ENCODE assay signal across 12 cellular contexts in the genomic region with DNA sequence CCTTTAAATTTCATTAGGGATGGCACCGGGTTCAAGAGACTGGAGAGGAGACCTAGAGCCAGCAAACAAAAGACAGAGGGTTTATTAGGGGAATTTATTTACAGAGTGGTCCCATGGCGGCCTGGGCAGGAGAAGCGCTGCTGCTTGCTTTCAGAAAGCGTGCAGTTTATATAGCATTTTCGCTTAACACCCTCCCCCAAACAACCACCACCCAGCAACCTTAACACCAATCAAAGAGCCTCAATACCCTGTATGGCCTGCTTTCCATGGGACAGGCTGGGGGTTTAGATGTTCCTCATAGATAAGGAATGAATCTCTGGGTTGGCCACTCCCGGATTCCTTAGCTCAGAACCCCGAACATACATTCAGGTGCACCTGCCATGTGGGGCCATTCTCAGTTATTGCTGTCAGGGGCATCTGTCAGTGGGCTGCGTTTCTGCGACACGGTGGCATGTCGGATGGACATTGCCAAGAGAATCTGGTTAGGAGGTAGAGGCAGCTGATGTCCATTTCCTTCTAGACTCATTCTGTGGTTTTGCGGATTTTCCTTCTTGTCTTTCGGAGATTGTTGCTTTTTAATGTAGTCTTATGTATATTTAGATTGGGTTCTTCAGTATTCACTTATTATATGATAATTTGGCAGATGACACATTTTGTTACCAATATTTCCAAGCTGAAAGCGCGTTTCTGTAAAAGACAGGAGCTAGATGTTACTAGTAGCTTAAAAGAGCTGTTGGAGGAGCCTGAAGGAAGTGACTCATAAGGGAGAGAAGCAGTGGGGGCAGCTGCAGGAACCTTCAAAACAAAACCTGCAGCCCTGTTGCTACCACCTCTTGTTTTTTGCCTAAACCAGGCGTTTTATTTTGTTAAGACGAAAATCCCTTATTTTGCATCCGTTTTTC. TPM values are rescaled to one million over a fixed set of nuclear protein-coding genes. Genes with fewer than 3 reads are reported as not detected.
DNase-seq lines count a peak whose midpoint lies in the region; TF ChIP-seq lines count a peak whose summit lies in the region.
"Had no signal": no experiment of that assay in that cellular context is flagged by ENCODE, and none has a peak within 500 bp of the region (broad histone marks: within the 10 kb centered on the region; RNA-seq: fewer than 3 reads in every experiment).

No MANE protein-coding gene starts in this region.

- peaks cover 3% of the 10 kb centered on the region for H4K20me1 ChIP-seq in mammary epithelial cell (ENCODE audit: insufficient read depth, low read length)

- H3K36me3 Mint-ChIP-seq in osteocyte (ENCODE audit: unreplicated experiment), result no peaks in the 10 kb centered on the region

- no peaks in the 10 kb centered on the region for H3K36me3 ChIP-seq in mammary epithelial cell (ENCODE audit: insufficient read depth, low read length)

- H3K4me3 Mint-ChIP-seq in osteocyte (ENCODE audit: unreplicated experiment), result peak overlapping the region; percentile 42
- H3K4me3 Mint-ChIP-seq: B cell had no signal

- H2AFZ ChIP-seq in mammary epithelial cell (ENCODE audit: low read depth, low read length), result no peak overlapping the region

- CTCF ChIA-PET in mammary epithelial cell (lab: Charles Lee; ENCODE audit: low non-redundant PET), result no interaction called here

- H3K9me3 Mint-ChIP-seq in osteocyte (ENCODE audit: unreplicated experiment), result no peaks in the 10 kb centered on the region

- H3K27me3 Mint-ChIP-seq in osteocyte (ENCODE audit: unreplicated experiment), result no peaks in the 10 kb centered on the region

- no TSS peak for BruUV-seq in mammary epithelial cell (replicated peaks; lab: Mats Ljungman, UMichigan)

- H3K4me3 ChIP-seq in mammary epithelial cell (replicated peaks in 1 of 3; ENCODE audit: insufficient read depth in 1 of 3, low read depth in 2 of 3, low read length in 3 of 3), result no peak overlapping the region

- peak overlapping the region; percentile 32 for H3K27ac Mint-ChIP-seq in osteocyte (ENCODE audit: unreplicated experiment)
- H3K27ac Mint-ChIP-seq: B cell had no signal

- TF ChIP-seq CTCF in mammary epithelial cell (conservative IDR thresholded peaks at IDR 0.05 in 1 of 2, IDR thresholded peaks at IDR 0.05 in 1 of 2; ENCODE audit: extremely low read depth in 1 of 2, insufficient read depth in 1 of 2, low read depth in 1 of 2, low read length in 2 of 2), result no peak
- no peak for TF ChIP-seq CTCF in osteocyte (IDR thresholded peaks at IDR 0.05)

- H3K9me3 ChIP-seq in mammary epithelial cell (replicated peaks; ENCODE audit: insufficient read depth, low read length), result no peaks in the 10 kb centered on the region

- DNase-seq in NOMO-1 (lab: John Stamatoyannopoulos, UW; ENCODE audit: unreplicated experiment in 2 of 2) (peak; percentile 0 to 21), NOMO-1 treated with dmso at 0.1 percent for 144 hours (lab: John Stamatoyannopoulos, UW; ENCODE audit: unreplicated experiment) (no peak), NCI-H226 (peak; percentile 58), mammary epithelial cell (peak; percentile 37), osteocyte (ENCODE audit: extremely low spot score, unreplicated experiment) (no peak), COLO668 (lab: John Stamatoyannopoulos, UW; ENCODE audit: unreplicated experiment) (no peak)
- DNase-seq in activated CD8-positive, alpha-beta memory T cell treated with anti-CD3 and anti-CD28 coated beads for 24 hours, result no peak
- no peak for DNase-seq in activated CD4-positive, CD25-positive, alpha-beta regulatory T cell treated with anti-CD3 and anti-CD28 coated beads, Interleukin-2, amount 50 U/mL, for 72 hours
- DNase-seq: effector CD4-positive, alpha-beta T cell; right cardiac atrium had no signal

- no peak overlapping the region for H3K27ac ChIP-seq in mammary epithelial cell (ENCODE audit: insufficient read depth, low read depth, low read length)
- H3K27ac ChIP-seq: SK-N-MC had no signal

- H3K9ac ChIP-seq in mammary epithelial cell (ENCODE audit: insufficient read depth, low read length), result no peak overlapping the region

- peak overlapping the region; percentile 40 for H3K4me2 ChIP-seq in mammary epithelial cell (ENCODE audit: insufficient read depth, low read depth, low read length)

- dilution Hi-C loops in mammary epithelial cell (cut with HindIII; ENCODE audit: low sequenced_read_pairs), result no loop called here

- intact Hi-C loops in mammary epithelial cell (cut with micrococcal nuclease), result no loop called here

- H3K79me2 ChIP-seq in mammary epithelial cell (ENCODE audit: insufficient read depth, low read length), result peaks cover 97% of the 10 kb centered on the region

- WGBS in mammary epithelial cell (ENCODE audit: low coverage, missing lambda C conversion rate), result 82% methylated on average over 18 of the region's 18 CpGs

- in situ Hi-C loops in mammary epithelial cell (cut with MboI; ENCODE audit: low sequenced_read_pairs in 2 of 2), result no loop called here

- no peaks in the 10 kb centered on the region for H3K27me3 ChIP-seq in mammary epithelial cell (ENCODE audit: insufficient read depth, low read length)

- H3K4me1 Mint-ChIP-seq in osteocyte (ENCODE audit: unreplicated experiment), result peaks cover 53% of the 10 kb centered on the region
- H3K4me1 Mint-ChIP-seq: B cell had no signal

- peaks cover 22% of the 10 kb centered on the region for H3K4me1 ChIP-seq in mammary epithelial cell (ENCODE audit: insufficient read depth, low read length)

RNA-seq across cellular contexts. Expression of a gene that starts 7.2 kb away (rescaled TPM):
- total RNA-seq in mammary epithelial cell (10 to 100 TPM; 11.2 to 28.9 TPM), osteocyte (40.5 and 43.8 TPM in 2 replicates)
- 21.7 TPM for polyA plus RNA-seq in mammary epithelial cell
- polyA minus RNA-seq in mammary epithelial cell, result 58.1 TPM
- total RNA-seq: B cell had no signal

Comparison
In these comparisons a context has a peak if more than half of its experiments do, and no peak if none do; other contexts are left out.
1. DNase-seq: peak in NOMO-1 (2 of 2), NCI-H226 (single experiment) and mammary epithelial cell (single experiment); none in NOMO-1 treated with dmso at 0.1 percent for 144 hours (single experiment), osteocyte (single experiment), activated CD8-positive, alpha-beta memory T cell treated with anti-CD3 and anti-CD28 coated beads for 24 hours (single experiment), COLO668 (single experiment) and activated CD4-positive, CD25-positive, alpha-beta regulatory T cell treated with anti-CD3 and anti-CD28 coated beads, Interleukin-2, amount 50 U/mL, for 72 hours (single experiment).